In the genomic region with DNA sequence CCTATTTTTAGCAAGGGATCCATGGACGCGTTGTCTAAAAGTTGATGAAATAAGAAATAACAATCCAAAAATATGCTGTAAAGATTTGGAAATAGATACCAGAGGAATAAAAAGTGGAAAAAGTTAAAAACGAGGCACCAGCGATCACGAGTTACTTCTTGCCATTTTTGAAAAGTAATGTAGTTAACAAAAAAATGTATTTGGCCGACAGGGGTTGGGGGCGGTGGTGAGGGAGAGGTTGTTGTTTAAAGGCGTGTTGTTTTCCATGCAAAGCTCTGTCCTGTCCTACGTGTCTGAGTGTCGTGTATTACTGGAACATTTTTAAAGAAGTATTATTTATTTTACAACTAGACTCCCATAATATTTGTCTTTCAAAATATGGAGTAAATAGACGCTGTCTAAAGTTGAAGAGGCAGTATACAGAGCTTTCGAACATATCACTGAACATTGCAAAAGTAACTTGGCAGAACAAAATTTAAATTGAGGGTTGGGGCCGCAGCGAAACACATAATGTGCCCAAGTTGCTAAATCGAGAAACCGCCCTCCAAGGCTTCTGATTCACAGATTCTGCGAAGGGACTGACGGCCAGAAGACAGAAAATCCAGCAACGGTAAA, we compare ENCODE assay signal across 8 cellular contexts. TPM values are rescaled to one million over a fixed set of nuclear protein-coding genes. Genes with fewer than 3 reads are reported as not detected.
DNase-seq lines count a peak whose midpoint lies in the region; ATAC-seq and TF ChIP-seq lines count a peak whose summit lies in the region.

No MANE protein-coding gene starts in this region.

- intact Hi-C loops in lower lobe of right lung (cut with DNase I) = no loop called here

- H3K4me3 ChIP-seq in cardiac fibroblast (replicated peaks in 1 of 2; ENCODE audit: low read depth in 2 of 2, low read length in 2 of 2) = peak overlapping the region; percentile 69 to 75
- peak overlapping the region; percentile 68 for H3K4me3 ChIP-seq in lower lobe of right lung
- H3K4me3 ChIP-seq in thoracic aorta = peak overlapping the region; percentile 82

- H3K27ac ChIP-seq in lower lobe of right lung (peak overlapping the region; percentile 77), thoracic aorta (peak overlapping the region; percentile 84 to 91)

- peaks cover 18% of the 10 kb centered on the region for H3K4me1 ChIP-seq in lower lobe of right lung
- H3K4me1 ChIP-seq in thoracic aorta (ENCODE audit: control insufficient read depth in 1 of 2, low read depth in 2 of 2) = peaks cover 7 to 20% of the 10 kb centered on the region in 2 donors

- peaks cover 15% of the 10 kb centered on the region for H3K27me3 ChIP-seq in lower lobe of right lung (ENCODE audit: low read depth)
- H3K27me3 ChIP-seq in thoracic aorta (replicated peaks; ENCODE audit: insufficient read depth) = no peaks in the 10 kb centered on the region

- H3K36me3 ChIP-seq in lower lobe of right lung (no peaks in the 10 kb centered on the region), thoracic aorta (no peaks in the 10 kb centered on the region)

- TF ChIP-seq CTCF in cardiac fibroblast (IDR thresholded peaks at IDR 0.05; ENCODE audit: low read depth, low read length) (no peak), lower lobe of right lung (IDR thresholded peaks at IDR 0.05) (no peak), thoracic aorta (IDR thresholded peaks at IDR 0.05) (no peak)

- DNase-seq in NCI-H510A treated with DMSO at 0.1 percent for 48 hours (lab: John Stamatoyannopoulos, UW) (peak; percentile 39), NCI-H510A (lab: John Stamatoyannopoulos, UW) (no peak), cardiac fibroblast (ENCODE audit: low read depth in 2 of 2) (peak in 1 of 2 donors; percentile 35), lower lobe of right lung (no peak), thoracic aorta (ENCODE audit: low spot score) (no peak), SKM-1 treated with dmso at 0.1 percent for 144 hours (lab: John Stamatoyannopoulos, UW; ENCODE audit: unreplicated experiment) (no peak)

- no peak for ATAC-seq in lower lobe of right lung
- no peak for ATAC-seq in thoracic aorta (ENCODE audit: insufficient number of reproducible peaks, low FRiP score, low read depth)
- no peak for ATAC-seq in HG03571 (IDR thresholded peaks at IDR 0.05; ENCODE audit: unreplicated experiment)
- ATAC-seq in HG03521 (IDR thresholded peaks at IDR 0.05; ENCODE audit: unreplicated experiment) = no peak

- H3K9me3 ChIP-seq in lower lobe of right lung (no peaks in the 10 kb centered on the region), thoracic aorta (no peaks in the 10 kb centered on the region)

RNA-seq across cellular contexts. Expression of a gene that starts 0.8 kb away (rescaled TPM):
- total RNA-seq in lower lobe of right lung (10.5 TPM), thoracic aorta (10 to 100 TPM; 29.6 to 31.7 TPM)

RNA-seq across cellular contexts. Expression of a gene that starts 44.0 kb away (rescaled TPM):
- total RNA-seq in lower lobe of right lung = 25.9 TPM
- total RNA-seq in thoracic aorta = 10 to 100 TPM; 24.2 to 32.5 TPM

RNA-seq across cellular contexts. Expression of a gene that starts 44.1 kb away (rescaled TPM):
- total RNA-seq in lower lobe of right lung (21.0 TPM), thoracic aorta (10 to 100 TPM in 1 of 2 donors, 1 to 10 TPM in 1; 6.3 to 14.1 TPM)

RNA-seq across cellular contexts. Expression of a gene that starts 57.6 kb away (rescaled TPM):
- total RNA-seq in lower lobe of right lung (6.4 TPM), thoracic aorta (10 to 100 TPM in 1 of 2 donors, 1 to 10 TPM in 1; 1.5 to 37.6 TPM)
